Comparison of ENCODE assay signal across 3 cellular contexts in genomic region chr10:108048898-108049297, GRCh38.
"Had no signal": no experiment of that assay in that cellular context is flagged by ENCODE, and none has a peak within 500 bp of the region (broad histone marks: within the 10 kb centered on the region; RNA-seq: fewer than 3 reads in every experiment).

No MANE protein-coding gene starts in this region.

- DNase-seq: GDM1, GF-D8 had no signal

- H3K4me3 ChIP-seq: GM12878 had no signal
